ENCODE assay signal across 19 cellular contexts in genomic region chr9:22055090-22055489, GRCh38. TPM values are rescaled to one million over a fixed set of nuclear protein-coding genes. Genes with fewer than 3 reads are reported as not detected.
DNase-seq lines count a peak whose midpoint lies in the region; ATAC-seq and TF ChIP-seq lines count a peak whose summit lies in the region.
"Had no signal": no experiment of that assay in that cellular context is flagged by ENCODE, and none has a peak within 500 bp of the region (broad histone marks: within the 10 kb centered on the region; RNA-seq: fewer than 3 reads in every experiment).

No MANE protein-coding gene starts in this region.

- H3K4me2 ChIP-seq in IMR-90 (ENCODE audit: low read depth, low read length) (no peak overlapping the region), OCI-LY7 (ENCODE audit: low read length) (no peak overlapping the region)

- H3K9me1 ChIP-seq in IMR-90 (ENCODE audit: insufficient read depth, low read length) = peaks cover 3% of the 10 kb centered on the region; the same call in 1 of the 2 replicates

- H3K14ac ChIP-seq in IMR-90 (replicated peaks; ENCODE audit: low read depth, low read length) = 0 out of 2 replicates have a peak overlapping the region, but pooled peaks have one; percentile 21

- CTCF ChIA-PET in IMR-90 (lab: Yijun Ruan, JAX) = interaction anchor here (1.0 kb wide), 1 partner anchor 9 kb away, joined by 3 read pairs; no protein-coding TSS in a partner anchor
- CTCF ChIA-PET in OCI-LY7 (lab: Charles Lee; ENCODE audit: unreplicated experiment) = no interaction called here

- H3K27ac ChIP-seq in ACC112 (ENCODE audit: low read depth, low read length) (peak overlapping the region; percentile 24; the same call in 1 of the 2 replicates), IMR-90 (ENCODE audit: insufficient read depth, low read length) (no peak overlapping the region), brain microvascular endothelial cell (peak overlapping the region; percentile 96), foreskin keratinocyte (peak overlapping the region; percentile 2), body of pancreas (no peak overlapping the region), OCI-LY7 (ENCODE audit: low read depth, low read length, poor library complexity, severe bottlenecking) (no peak overlapping the region)

- H3K23ac ChIP-seq in IMR-90 (ENCODE audit: low read depth, low read length) = no peak overlapping the region

- DNase-seq in IMR-90 = peak; percentile 28
- DNase-seq in brain microvascular endothelial cell = no peak
- peak in 1 of 2 donors; percentile 63 for DNase-seq in foreskin keratinocyte
- no peak for DNase-seq in body of pancreas
- no peak for DNase-seq in OCI-LY7 (ENCODE audit: low spot score)
- DNase-seq in DMS 273 treated with DMSO at 0.1 percent for 48 hours (lab: John Stamatoyannopoulos, UW) = no peak
- no peak for DNase-seq in NCI-H1930 (lab: John Stamatoyannopoulos, UW)
- DNase-seq: 8988T; Caco-2; CD4-positive, CD25-positive, alpha-beta regulatory T cell; NCI-H1105; NCI-H2081 treated with DMSO at 0.1 percent for 48 hours; NCI-H748 treated with DMSO at 0.1 percent for 48 hours; NK-92 treated with Interleukin-12 subunit alpha and Interleukin-12 subunit beta, amount 100 ng/mL, for 24 hours; OCI-M1; RPMI8226; SIG-M5 had no signal

- no peak for TF ChIP-seq CTCF in IMR-90 (conservative IDR thresholded peaks at IDR 0.05; ENCODE audit: low read depth, low read length)
- TF ChIP-seq CTCF in brain microvascular endothelial cell (IDR thresholded peaks at IDR 0.05; ENCODE audit: low read depth, low read length, missing control alignments) = no peak
- no peak for TF ChIP-seq CTCF in foreskin keratinocyte (conservative IDR thresholded peaks at IDR 0.05)
- TF ChIP-seq CTCF in body of pancreas (IDR thresholded peaks at IDR 0.05) = no peak
- TF ChIP-seq CTCF in OCI-LY7 (conservative IDR thresholded peaks at IDR 0.05; ENCODE audit: low read length) = no peak

- in situ Hi-C loops in IMR-90 (cut with MboI; ENCODE audit: low sequenced_read_pairs) (no loop called here), brain microvascular endothelial cell (cut with HindIII; ENCODE audit: low pct_ligation_motif_present, low sequenced_read_pairs) (no loop called here)

- no peaks in the 10 kb centered on the region for H3K79me2 ChIP-seq in ACC112 (ENCODE audit: control insufficient read depth, insufficient read depth, low read length, unreplicated experiment)
- no peaks in the 10 kb centered on the region for H3K79me2 ChIP-seq in OCI-LY7 (ENCODE audit: insufficient read depth, low read depth, low read length)

- H4K20me1 ChIP-seq in IMR-90 (ENCODE audit: insufficient read depth, low read length) = peaks cover 3% of the 10 kb centered on the region; the same call in 1 of the 2 replicates
- no peaks in the 10 kb centered on the region for H4K20me1 ChIP-seq in OCI-LY7 (ENCODE audit: insufficient read depth, low read length)

- no peak overlapping the region for H3K9ac ChIP-seq in IMR-90 (ENCODE audit: low read depth, low read length)

- H3K4me3 ChIP-seq in ACC112 (ENCODE audit: low read depth, low read length) = no peak overlapping the region
- H3K4me3 ChIP-seq in IMR-90 (ENCODE audit: insufficient read depth, low read depth, low read length) = no peak overlapping the region
- H3K4me3 ChIP-seq in brain microvascular endothelial cell (ENCODE audit: low read depth, low read length) = no peak overlapping the region
- no peak overlapping the region for H3K4me3 ChIP-seq in body of pancreas
- H3K4me3 ChIP-seq in OCI-LY7 (ENCODE audit: low read depth, low read length, poor library complexity, severe bottlenecking) = no peak overlapping the region

- peaks cover 13% of the 10 kb centered on the region for H3K36me3 ChIP-seq in ACC112 (ENCODE audit: insufficient read depth, low read length)
- H3K36me3 ChIP-seq in IMR-90 (ENCODE audit: control insufficient read depth, insufficient read depth, low read length) = no peaks in the 10 kb centered on the region
- H3K36me3 ChIP-seq in brain microvascular endothelial cell (replicated peaks) = no peaks in the 10 kb centered on the region
- H3K36me3 ChIP-seq in body of pancreas (replicated peaks in 1 of 2; ENCODE audit: insufficient read depth in 1 of 2, low read depth in 2 of 2) = no peaks in the 10 kb centered on the region
- H3K36me3 ChIP-seq in OCI-LY7 (ENCODE audit: insufficient read depth, low read length) = peaks cover 65% of the 10 kb centered on the region

- intact Hi-C loops in IMR-90 (cut with micrococcal nuclease) (no loop called here), body of pancreas (cut with DNase I) (no loop called here), OCI-LY7 (cut with micrococcal nuclease; ENCODE audit: unreplicated experiment) (no loop called here)

- POLR2A ChIA-PET in IMR-90 (lab: Charles Lee; ENCODE audit: unreplicated experiment) = no interaction called here
- POLR2A ChIA-PET in OCI-LY7 (lab: Charles Lee) = interaction anchor here (0.6 to 2.9 kb wide), 5 partner anchors 11 to 249 kb away, joined by 3 to 11 read pairs (median 3); no protein-coding TSS in a partner anchor

- TF ChIP-seq RAD21 in IMR-90 (IDR thresholded peaks at IDR 0.05; ENCODE audit: low read length) = no peak

- H3K27me3 ChIP-seq in ACC112 (ENCODE audit: insufficient read depth, low read length) (no peaks in the 10 kb centered on the region), IMR-90 (ENCODE audit: control insufficient read depth, insufficient read depth, low read length) (no peaks in the 10 kb centered on the region), brain microvascular endothelial cell (replicated peaks) (no peaks in the 10 kb centered on the region), foreskin keratinocyte (no peaks in the 10 kb centered on the region), body of pancreas (no peaks in the 10 kb centered on the region)

- no peak overlapping the region for H2AFZ ChIP-seq in ACC112 (ENCODE audit: low read length, unreplicated experiment)
- no peak overlapping the region for H2AFZ ChIP-seq in IMR-90 (replicated peaks; ENCODE audit: low read length, poor library complexity)
- H2AFZ ChIP-seq in OCI-LY7 (ENCODE audit: low read length) = no peak overlapping the region

- H3K4ac ChIP-seq in IMR-90 (ENCODE audit: low read depth, low read length) = no peak overlapping the region

- no peak overlapping the region for H2AK5ac ChIP-seq in IMR-90 (ENCODE audit: low read depth, low read length)

- no peak overlapping the region for H2BK5ac ChIP-seq in IMR-90 (ENCODE audit: low read depth, low read length, poor library complexity, severe bottlenecking)

- dilution Hi-C loops in IMR-90 (cut with HindIII; ENCODE audit: low sequenced_read_pairs, unreplicated experiment) = no loop called here

- H3K56ac ChIP-seq in IMR-90 (ENCODE audit: extremely low read depth, insufficient read depth, low read length) = no peak overlapping the region

- BruUV-seq in IMR-90 (replicated peaks; lab: Mats Ljungman, UMichigan) = no TSS peak
- BruUV-seq in OCI-LY7 (replicated peaks; lab: Mats Ljungman, UMichigan) = no TSS peak

- ATAC-seq in IMR-90 (ENCODE audit: low read depth) (no peak), foreskin keratinocyte (no peak), body of pancreas (no peak)

- H3K9me3 ChIP-seq in IMR-90 (ENCODE audit: control insufficient read depth, insufficient read depth, low read length) (no peaks in the 10 kb centered on the region), body of pancreas (no peaks in the 10 kb centered on the region), OCI-LY7 (ENCODE audit: low read length) (no peaks in the 10 kb centered on the region)
- H3K9me3 ChIP-seq: Caco-2 had no signal

- H2BK120ac ChIP-seq in IMR-90 (ENCODE audit: low read depth, low read length) = no peak overlapping the region

- H3K18ac ChIP-seq in IMR-90 (ENCODE audit: low read depth, low read length) = no peak overlapping the region

- TF ChIP-seq POLR2A in IMR-90 (IDR thresholded peaks at IDR 0.05; ENCODE audit: low read depth, low read length) (no peak), body of pancreas (IDR thresholded peaks at IDR 0.05) (no peak)

- H4K91ac ChIP-seq in IMR-90 (ENCODE audit: insufficient read depth, low read depth, low read length) = no peak overlapping the region

- H3K9me2 ChIP-seq in OCI-LY7 (ENCODE audit: insufficient read depth, low read length) = no peaks in the 10 kb centered on the region

- H2BK20ac ChIP-seq in IMR-90 (ENCODE audit: low read depth, low read length) = no peak overlapping the region

- H4K5ac ChIP-seq in IMR-90 (ENCODE audit: low read depth, low read length) = no peak overlapping the region

- H3K4me1 ChIP-seq in ACC112 (ENCODE audit: control insufficient read depth, insufficient read depth, low read length, unreplicated experiment) = peaks cover 45% of the 10 kb centered on the region
- H3K4me1 ChIP-seq in IMR-90 (ENCODE audit: control insufficient read depth, insufficient read depth, low read length) = no peaks in the 10 kb centered on the region; the same call in 1 of the 2 replicates
- peaks cover 23% of the 10 kb centered on the region for H3K4me1 ChIP-seq in foreskin keratinocyte
- no peaks in the 10 kb centered on the region for H3K4me1 ChIP-seq in body of pancreas
- peaks cover 13% of the 10 kb centered on the region for H3K4me1 ChIP-seq in OCI-LY7 (ENCODE audit: insufficient read depth, low read length, poor library complexity, severe bottlenecking)
- H3K4me1 ChIP-seq: Caco-2 had no signal

- H4K8ac ChIP-seq in IMR-90 (ENCODE audit: low read depth in 2 of 2, low read length in 2 of 2) = no peak overlapping the region

- no peak overlapping the region for H2AK9ac ChIP-seq in IMR-90 (replicated peaks; ENCODE audit: low read depth, low read length, poor library complexity)

- no peak overlapping the region for H2BK15ac ChIP-seq in IMR-90 (ENCODE audit: low read depth, low read length)

- H3K79me1 ChIP-seq in IMR-90 (ENCODE audit: low read depth in 1 of 2, low read length in 2 of 2) = no peaks in the 10 kb centered on the region

TF ChIP-seq in IMR-90, 13 proteins besides CTCF, POLR2A, EP300 and RAD21:
- TF ChIP-seq MXI1 (IDR thresholded peaks at IDR 0.05; ENCODE audit: borderline replicate concordance, low read depth, low read length) (no peak), RFX5 (IDR thresholded peaks at IDR 0.05; ENCODE audit: low read depth, low read length) (no peak), MAZ (IDR thresholded peaks at IDR 0.05; ENCODE audit: borderline replicate concordance, low read depth, low read length) (no peak)

RNA-seq across cellular contexts. Expression of gene CDKN2B, which starts 46.0 kb away (rescaled TPM):
- 3.6 and 5.6 TPM in 2 replicates for total RNA-seq in IMR-90 (2012; rRNA removed)
- 7.3 and 8.2 TPM in 2 replicates for polyA plus RNA-seq in IMR-90 (2012; rRNA removed)
- polyA plus RNA-seq in IMR-90 (2012; cell fraction: cytosol; rRNA removed) = 4.0 and 5.4 TPM in 2 replicates
- 20.4 and 30.8 TPM in 2 replicates for polyA plus RNA-seq in IMR-90 (2012; cell fraction: nucleus; rRNA removed; ENCODE audit: low replicate concordance)
- total RNA-seq in foreskin keratinocyte = 4.7 and 9.0 TPM in 2 replicates
- 2.9 and 4.3 TPM in 2 replicates for polyA plus RNA-seq in foreskin keratinocyte
- total RNA-seq in body of pancreas = 1 to 10 TPM; 6.0 to 9.6 TPM
- total RNA-seq in OCI-LY7 (2014; rRNA removed; shearing (Covaris generic)) = 2.0 TPM in 2 replicates
- total RNA-seq in OCI-LY7 (2022) = 3.7 and 4.7 TPM in 2 replicates
- total RNA-seq: NCI-H460 had no signal

Comparison
In these comparisons a context has a peak if more than half of its experiments do, and no peak if none do; other contexts are left out.
1. H3K27ac ChIP-seq: peak in ACC112 (single experiment), brain microvascular endothelial cell (single experiment) and foreskin keratinocyte (single experiment); none in IMR-90 (single experiment), body of pancreas (0 of 4) and OCI-LY7 (single experiment).